Comparison of ENCODE assay signal across 26 cellular contexts in genomic region chr7:6133249-6133648, GRCh38.
"Had no signal": no experiment of that assay in that cellular context is flagged by ENCODE, and none has a peak within 500 bp of the region (broad histone marks: within the 10 kb centered on the region; RNA-seq: fewer than 3 reads in every experiment).

No MANE protein-coding gene starts in this region.

- H3K27ac Mint-ChIP-seq: natural killer cell, nephron, neural progenitor cell, type B pancreatic cell had no signal

- H3K36me3 Mint-ChIP-seq: natural killer cell had no signal

- H3K4me1 Mint-ChIP-seq: nephron; neural progenitor cell; stimulated activated naive CD8-positive, alpha-beta T cell treated with anti-CD3 and anti-CD28 coated beads, Interleukin-15, amount 100 ng/mL, for 72 hours had no signal

- H3K4me1 ChIP-seq: neural progenitor cell, pancreas, psoas muscle, right lobe of liver, sigmoid colon, suprapubic skin, testis, tibial artery, transverse colon, upper lobe of right lung, uterus had no signal

- H3K27ac ChIP-seq: neural progenitor cell, pancreas, psoas muscle, right lobe of liver, sigmoid colon, suprapubic skin, testis, tibial artery, transverse colon, upper lobe of right lung, uterus had no signal

- H3K27me3 Mint-ChIP-seq: naive thymus-derived CD4-positive, alpha-beta T cell; stimulated activated naive CD8-positive, alpha-beta T cell treated with anti-CD3 and anti-CD28 coated beads, Interleukin-15, amount 100 ng/mL, for 72 hours; type B pancreatic cell had no signal

- H3K9me3 Mint-ChIP-seq: naive thymus-derived CD4-positive, alpha-beta T cell; natural killer cell; stimulated activated effector memory CD8-positive, alpha-beta T cell treated with anti-CD3 and anti-CD28 coated beads, Interleukin-12 subunit alpha, Interleukin-12 subunit beta, amount 100 ng/mL, for 72 hours; stimulated activated naive CD8-positive, alpha-beta T cell treated with anti-CD3 and anti-CD28 coated beads, Interleukin-15, amount 100 ng/mL, for 72 hours; type B pancreatic cell had no signal

- H3K27me3 ChIP-seq: neural progenitor cell, pancreas, right lobe of liver, sigmoid colon, suprapubic skin, testis, tibial artery, transverse colon, upper lobe of right lung, uterus had no signal

- DNase-seq: naive thymus-derived CD4-positive, alpha-beta T cell; natural killer cell; pancreas; psoas muscle; right cardiac atrium; right lobe of liver; small intestine; stimulated activated CD4-positive, alpha-beta T cell treated with anti-CD3 and anti-CD28 coated beads, Interleukin-15, amount 100 ng/mL, for 24 hours; stimulated activated CD4-positive, alpha-beta T cell treated with anti-CD3 and anti-CD28 coated beads, Interleukin-2, amount 100 ng/mL, for 24 hours; stimulated activated CD4-positive, alpha-beta T cell treated with anti-CD3 and anti-CD28 coated beads, Interleukin-2, amount 100 ng/mL, for 48 hours; stimulated activated CD4-positive, alpha-beta T cell treated with anti-CD3 and anti-CD28 coated beads, Interleukin-4, amount 100 ng/mL, for 24 hours; stimulated activated naive CD4-positive, alpha-beta T cell; stimulated activated naive CD8-positive, alpha-beta T cell treated with anti-CD3 and anti-CD28 coated beads, Interleukin-15, amount 100 ng/mL, for 72 hours; stimulated activated naive CD8-positive, alpha-beta T cell treated with anti-CD3 and anti-CD28 coated beads, Interleukin-15, Interleukin-2, amounts not matched to agents 100 U/mL and 50 U/mL, for 24 hours; substantia nigra; testis; tibial artery; transverse colon; upper lobe of right lung; uterus had no signal

- ATAC-seq: naive thymus-derived CD4-positive, alpha-beta T cell; natural killer cell; pancreas; psoas muscle; right cardiac atrium; right lobe of liver; stimulated activated effector memory CD8-positive, alpha-beta T cell treated with anti-CD3 and anti-CD28 coated beads, Interleukin-12 subunit alpha, Interleukin-12 subunit beta, amount 100 ng/mL, for 72 hours; stimulated activated naive CD8-positive, alpha-beta T cell treated with anti-CD3 and anti-CD28 coated beads, Interleukin-15, amount 100 ng/mL, for 72 hours; stimulated activated naive CD8-positive, alpha-beta T cell treated with anti-CD3 and anti-CD28 coated beads, Interleukin-15, Interleukin-2, amounts not matched to agents 100 U/mL and 50 U/mL, for 24 hours; upper lobe of right lung had no signal

- H3K4me3 Mint-ChIP-seq: naive thymus-derived CD4-positive, alpha-beta T cell; natural killer cell; nephron; neural progenitor cell; stimulated activated effector memory CD8-positive, alpha-beta T cell treated with anti-CD3 and anti-CD28 coated beads, Interleukin-12 subunit alpha, Interleukin-12 subunit beta, amount 100 ng/mL, for 72 hours; stimulated activated naive CD8-positive, alpha-beta T cell treated with anti-CD3 and anti-CD28 coated beads, Interleukin-15, amount 100 ng/mL, for 72 hours; type B pancreatic cell had no signal
